ENCODE assay signal across 13 cellular contexts in genomic region chr13:73715910-73716257, GRCh38.
DNase-seq lines count a peak whose midpoint lies in the region; ATAC-seq and TF ChIP-seq lines count a peak whose summit lies in the region.
"Had no signal": no experiment of that assay in that cellular context is flagged by ENCODE, and none has a peak within 500 bp of the region (broad histone marks: within the 10 kb centered on the region; RNA-seq: fewer than 3 reads in every experiment).

No MANE protein-coding gene starts in this region.

- TF ChIP-seq POLR2A in breast epithelium (IDR thresholded peaks at IDR 0.05) (no peak), transverse colon (IDR thresholded peaks at IDR 0.05) (no peak)

- H3K27me3 Mint-ChIP-seq in MCF 10A (ENCODE audit: insufficient read depth, unreplicated experiment) = no peaks in the 10 kb centered on the region
- H3K27me3 Mint-ChIP-seq in activated naive CD8-positive, alpha-beta T cell treated with anti-CD3 and anti-CD28 coated beads for 36 hours = no peaks in the 10 kb centered on the region

- no peak for TF ChIP-seq EP300 in transverse colon (IDR thresholded peaks at IDR 0.05; ENCODE audit: low read depth)

- intact Hi-C loops in MCF 10A (cut with micrococcal nuclease) = no loop called here
- intact Hi-C loops in breast epithelium (cut with DNase I; ENCODE audit: low total_unique reads) = no loop called here
- intact Hi-C loops in transverse colon (cut with DNase I; ENCODE audit: low total_unique reads) = no loop called here

- DNase-seq in MCF 10A (ENCODE audit: unreplicated experiment) = peak; percentile 29
- DNase-seq in breast epithelium (ENCODE audit: low spot score in 2 of 2) = no peak
- no peak for DNase-seq in activated naive CD8-positive, alpha-beta T cell treated with anti-CD3 and anti-CD28 coated beads for 36 hours
- DNase-seq in transverse colon = no peak
- no peak for DNase-seq in SK-N-DZ (ENCODE audit: low spot score)
- no peak for DNase-seq in stimulated activated CD8-positive, alpha-beta memory T cell treated with anti-CD3 and anti-CD28 coated beads, Interleukin-4, amount 100 ng/mL, for 48 hours
- no peak for DNase-seq in Karpas-422
- DNase-seq: gastrocnemius medialis, retina, substantia nigra had no signal

- H3K27me3 ChIP-seq in breast epithelium (no peaks in the 10 kb centered on the region), transverse colon (no peaks in the 10 kb centered on the region), Karpas-422 (ENCODE audit: low read length) (no peaks in the 10 kb centered on the region)
- H3K27me3 ChIP-seq: BLaER1, gastrocnemius medialis had no signal

- no peak overlapping the region for H3K4me3 Mint-ChIP-seq in MCF 10A (ENCODE audit: unreplicated experiment)
- peak overlapping the region; percentile 69 for H3K4me3 Mint-ChIP-seq in activated naive CD8-positive, alpha-beta T cell treated with anti-CD3 and anti-CD28 coated beads for 36 hours

- H3K4me1 ChIP-seq in breast epithelium (no peaks in the 10 kb centered on the region), transverse colon (peaks cover 0 to 28% (median 7%) of the 10 kb centered on the region in 4 donors), Karpas-422 (ENCODE audit: low read length) (no peaks in the 10 kb centered on the region)

- no peak overlapping the region for H3K4me3 ChIP-seq in breast epithelium
- no peak overlapping the region for H3K4me3 ChIP-seq in transverse colon
- no peak overlapping the region for H3K4me3 ChIP-seq in Karpas-422 (ENCODE audit: low read length)
- H3K4me3 ChIP-seq: BLaER1, gastrocnemius medialis, HAP-1 had no signal

- peak; percentile 53 for ATAC-seq in HG03103 (IDR thresholded peaks at IDR 0.05; ENCODE audit: low read depth, unreplicated experiment)
- ATAC-seq: gastrocnemius medialis had no signal

- no peaks in the 10 kb centered on the region for H3K36me3 ChIP-seq in breast epithelium
- H3K36me3 ChIP-seq in transverse colon = no peaks in the 10 kb centered on the region
- no peaks in the 10 kb centered on the region for H3K36me3 ChIP-seq in Karpas-422 (ENCODE audit: insufficient read depth, low read length)
- H3K36me3 ChIP-seq: HAP-1 had no signal

- peaks cover 28% of the 10 kb centered on the region for H3K4me1 Mint-ChIP-seq in MCF 10A (ENCODE audit: insufficient read depth, unreplicated experiment)
- H3K4me1 Mint-ChIP-seq in activated naive CD8-positive, alpha-beta T cell treated with anti-CD3 and anti-CD28 coated beads for 36 hours = peaks cover 42% of the 10 kb centered on the region

- H3K4me2 ChIP-seq in Karpas-422 (ENCODE audit: low read depth, low read length, poor library complexity, severe bottlenecking) = no peak overlapping the region
- H3K4me2 ChIP-seq: BLaER1 had no signal

- H2AFZ ChIP-seq in Karpas-422 (ENCODE audit: low read length) = no peak overlapping the region

- H3K27ac Mint-ChIP-seq in MCF 10A (ENCODE audit: low read depth, unreplicated experiment) = peak overlapping the region; percentile 71
- peak overlapping the region; percentile 92 for H3K27ac Mint-ChIP-seq in activated naive CD8-positive, alpha-beta T cell treated with anti-CD3 and anti-CD28 coated beads for 36 hours

- peak overlapping the region in 1 of 2 donors; percentile 1 for H3K27ac ChIP-seq in breast epithelium
- H3K27ac ChIP-seq in transverse colon = no peak overlapping the region
- no peak overlapping the region for H3K27ac ChIP-seq in Karpas-422 (ENCODE audit: low read length)
- H3K27ac ChIP-seq: BLaER1, gastrocnemius medialis had no signal

- no peaks in the 10 kb centered on the region for H3K9me2 ChIP-seq in Karpas-422 (replicated peaks; ENCODE audit: insufficient read depth, low read length)

- POLR2A ChIA-PET in MCF 10A (lab: Yijun Ruan, JAX) = interaction anchor here (0.6 to 1.2 kb wide), 5 partner anchors 51 to 657 kb away, joined by 3 to 5 read pairs (median 3); partner anchors contain the start of gene KLF5

- H4K20me1 ChIP-seq in Karpas-422 (ENCODE audit: insufficient read depth, low read depth, low read length) = no peaks in the 10 kb centered on the region
- H4K20me1 ChIP-seq: BLaER1 had no signal

- 69 to 73% methylated on average over 2 of the region's 2 CpGs for WGBS in transverse colon (ENCODE audit: low coverage in 1 of 2), 2 donors

- H3K9ac ChIP-seq in Karpas-422 (ENCODE audit: low read length) = no peak overlapping the region
- H3K9ac ChIP-seq: BLaER1 had no signal

- TF ChIP-seq CTCF in MCF 10A (IDR thresholded peaks at IDR 0.05; ENCODE audit: unreplicated experiment) = no peak
- TF ChIP-seq CTCF in breast epithelium (IDR thresholded peaks at IDR 0.05) = no peak
- no peak for TF ChIP-seq CTCF in transverse colon (IDR thresholded peaks at IDR 0.05)

- CTCF ChIA-PET in MCF 10A (lab: Yijun Ruan, JAX) = no interaction called here

- no peaks in the 10 kb centered on the region for H3K9me3 ChIP-seq in breast epithelium
- H3K9me3 ChIP-seq in transverse colon = no peaks in the 10 kb centered on the region
- no peaks in the 10 kb centered on the region for H3K9me3 ChIP-seq in Karpas-422 (ENCODE audit: low read length)
- H3K9me3 ChIP-seq: BLaER1, gastrocnemius medialis, HAP-1 had no signal

- peaks cover 1% of the 10 kb centered on the region; the same call in 1 of the 2 replicates for H3K79me2 ChIP-seq in Karpas-422 (ENCODE audit: low read length)

- in situ Hi-C loops in transverse colon (cut with MboI; ENCODE audit: low pct_ligation_motif_present in 1 of 4, low pct_unique_long_range_greater_than_20kb in 1 of 4, low sequenced_read_pairs in 3 of 4) = loop anchor here in 2 of 4 donors (25.0 kb wide), 3 partner anchors 654 to 904 kb away; partner anchors contain the start of gene KLF5 (in 1 of the 2)

- no peaks in the 10 kb centered on the region for H3K9me3 Mint-ChIP-seq in MCF 10A (ENCODE audit: unreplicated experiment)
- H3K9me3 Mint-ChIP-seq in activated naive CD8-positive, alpha-beta T cell treated with anti-CD3 and anti-CD28 coated beads for 36 hours = no peaks in the 10 kb centered on the region

- BruUV-seq in MCF 10A (replicated peaks; lab: Mats Ljungman, UMichigan) = no TSS peak

- peaks cover 7% of the 10 kb centered on the region for H3K36me3 Mint-ChIP-seq in MCF 10A (ENCODE audit: insufficient read depth, unreplicated experiment)
- peaks cover 15% of the 10 kb centered on the region for H3K36me3 Mint-ChIP-seq in activated naive CD8-positive, alpha-beta T cell treated with anti-CD3 and anti-CD28 coated beads for 36 hours
